ENCODE assay signal across 13 cellular contexts in the genomic region with DNA sequence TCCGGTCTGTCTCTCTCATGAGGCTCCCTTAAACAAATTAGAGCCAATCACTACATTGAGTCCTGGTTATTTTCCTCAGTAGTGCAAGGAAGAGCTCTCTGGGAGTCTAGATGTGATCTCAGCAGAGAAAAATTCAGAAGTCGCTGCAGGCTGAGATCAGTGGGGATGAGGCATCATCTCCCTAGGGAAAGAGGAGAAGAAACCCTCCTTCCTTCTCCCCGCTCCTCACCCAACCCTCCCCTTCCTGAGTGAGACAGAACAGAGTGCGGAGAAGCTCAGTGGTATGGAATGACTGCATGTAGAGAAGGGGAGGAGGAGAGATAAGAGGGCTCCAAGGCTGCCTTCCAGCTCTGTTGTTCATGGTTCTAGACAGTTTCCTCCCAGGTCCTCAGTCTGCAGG.
DNase-seq lines count a peak whose midpoint lies in the region; ATAC-seq, FAIRE-seq and TF ChIP-seq lines count a peak whose summit lies in the region.
"Had no signal": no experiment of that assay in that cellular context is flagged by ENCODE, and none has a peak within 500 bp of the region (broad histone marks: within the 10 kb centered on the region; RNA-seq: fewer than 3 reads in every experiment).

No MANE protein-coding gene starts in this region.

- no peak overlapping the region for H2AFZ ChIP-seq in hepatocyte

- H3K36me3 ChIP-seq in HEK293 (ENCODE audit: control insufficient read depth in 2 of 2, insufficient read depth in 1 of 2, low read length in 2 of 2) = no peaks in the 10 kb centered on the region
- H3K36me3 ChIP-seq in hepatocyte (replicated peaks; ENCODE audit: insufficient read depth, low read depth) = no peaks in the 10 kb centered on the region
- H3K36me3 ChIP-seq: thoracic aorta had no signal

- no peak for TF ChIP-seq CTCF in A549 (IDR thresholded peaks at IDR 0.05)
- TF ChIP-seq CTCF in HEK293 (tag by site-specific recombination; IDR thresholded peaks at IDR 0.05) = no peak
- TF ChIP-seq CTCF in hepatocyte (IDR thresholded peaks at IDR 0.05; ENCODE audit: poor library complexity) = no peak

- peak; percentile 83 for FAIRE-seq in A549 (lab: Jason Lieb, UNC)
- FAIRE-seq: colon had no signal

- POLR2A ChIA-PET in A549 (lab: Yijun Ruan, JAX) (interaction anchor here (1.1 kb wide), 1 partner anchor 642 kb away, joined by 3 read pairs; no protein-coding TSS in a partner anchor), HEK293 (lab: Yijun Ruan, JAX) (interaction anchor here (0.7 to 1.3 kb wide), 5 partner anchors 11 to 28 kb away, joined by 3 to 6 read pairs (median 4); no protein-coding TSS in a partner anchor)

- WGBS in A549 (ENCODE audit: missing lambda C conversion rate) = 5% methylated on average over 4 of the region's 4 CpGs
- 54% methylated on average over 4 of the region's 4 CpGs for WGBS in hepatocyte (ENCODE audit: low lambda C conversion rate, missing lambda C conversion rate)

- TF ChIP-seq EP300 in A549 (IDR thresholded peaks at IDR 0.05) = peak in 1 of 2 experiments; percentile 18; a peak in 1 of 5 replicates

- no peaks in the 10 kb centered on the region for H3K9me3 ChIP-seq in A549
- H3K9me3 ChIP-seq in HEK293 (ENCODE audit: control insufficient read depth, insufficient read depth, low read depth, low read length) = no peaks in the 10 kb centered on the region
- no peaks in the 10 kb centered on the region for H3K9me3 ChIP-seq in hepatocyte (ENCODE audit: low read depth)
- H3K9me3 ChIP-seq: thoracic aorta had no signal

- no peak for TF ChIP-seq POLR2A in A549 (IDR thresholded peaks at IDR 0.05; ENCODE audit: low read length)

- no peaks in the 10 kb centered on the region for H3K9me2 ChIP-seq in hepatocyte (replicated peaks; ENCODE audit: insufficient read depth)

- H3K27ac ChIP-seq in A549 (peak overlapping the region; percentile 91 to 95), HEK293 (ENCODE audit: extremely low read depth, low read depth, low read length) (no peak overlapping the region), hepatocyte (peak overlapping the region; percentile 69)
- H3K27ac ChIP-seq: C4-2B, HL-60, thoracic aorta had no signal

- H3K4me2 ChIP-seq in A549 = peak overlapping the region; percentile 66
- no peak overlapping the region for H3K4me2 ChIP-seq in hepatocyte

- H3K4me3 ChIP-seq in A549 (no peak overlapping the region), HEK293 (ENCODE audit: low read depth, low read length) (no peak overlapping the region), hepatocyte (no peak overlapping the region)
- H3K4me3 ChIP-seq: thoracic aorta had no signal

- H3K4me1 ChIP-seq in A549 (peaks cover 92% of the 10 kb centered on the region), HEK293 (ENCODE audit: control insufficient read depth, insufficient read depth, low read length) (no peaks in the 10 kb centered on the region), hepatocyte (ENCODE audit: insufficient read depth) (peaks cover 4% of the 10 kb centered on the region)

- no peaks in the 10 kb centered on the region for H3K27me3 ChIP-seq in hepatocyte

- no peak for TF ChIP-seq RAD21 in A549 (conservative IDR thresholded peaks at IDR 0.05 in 1 of 2, IDR thresholded peaks at IDR 0.05 in 1 of 2)

- ATAC-seq in A549 (peak; percentile 40 to 62), HG02798 (IDR thresholded peaks at IDR 0.05; ENCODE audit: poor library complexity, unreplicated experiment) (no peak)

- CTCF ChIA-PET in A549 (lab: Yijun Ruan, JAX) = interaction anchor here (1.8 kb wide), 1 partner anchor 642 kb away, joined by 5 read pairs; no protein-coding TSS in a partner anchor
- CTCF ChIA-PET in HEK293 (lab: Yijun Ruan, JAX) = interaction anchor here (0.7 to 0.9 kb wide), 3 partner anchors 52 to 82 kb away, joined by 3 read pairs; no protein-coding TSS in a partner anchor

- peak; percentile 38 to 83 for DNase-seq in A549 (ENCODE audit: low read depth in 1 of 2, low spot score in 1 of 2)
- peak; percentile 91 for DNase-seq in amniotic stem cell (lab: John Stamatoyannopoulos, UW)
- DNase-seq in hepatocyte (ENCODE audit: low spot score) = peak; percentile 75
- no peak for DNase-seq in anterior cingulate cortex (lab: John Stamatoyannopoulos, UW)
- no peak for DNase-seq in mesenteric fat pad (ENCODE audit: low spot score)
- DNase-seq in pons (ENCODE audit: low spot score) = no peak
- DNase-seq: NCI-H1436 treated with DMSO at 0.1 percent for 48 hours had no signal

- H4K20me1 ChIP-seq in hepatocyte (ENCODE audit: insufficient read depth, poor library complexity, severe bottlenecking) = no peaks in the 10 kb centered on the region

- no peaks in the 10 kb centered on the region for H3K79me2 ChIP-seq in hepatocyte

TF ChIP-seq in A549, 52 proteins besides CTCF, POLR2A, EP300 and RAD21 (continues in another document):
- TF ChIP-seq NPAS2 (CRISPR knock-in tag; IDR thresholded peaks at IDR 0.05; ENCODE audit: borderline replicate concordance) (no peak), KDM5A (IDR thresholded peaks at IDR 0.05) (no peak), CHD2 (IDR thresholded peaks at IDR 0.05; ENCODE audit: low read length, partially characterized antibody) (no peak), NR3C1 (IDR thresholded peaks at IDR 0.05) (no peak), JUN (IDR thresholded peaks at IDR 0.05) (no peak), EHF (CRISPR knock-in tag; IDR thresholded peaks at IDR 0.05) (no peak), SREBF2 (IDR thresholded peaks at IDR 0.05) (no peak), EHMT2 (IDR thresholded peaks at IDR 0.05; ENCODE audit: low read depth) (no peak), NFE2L2 (conservative IDR thresholded peaks at IDR 0.05; ENCODE audit: low read length) (no peak), FOSL2 (IDR thresholded peaks at IDR 0.05) (no peak), FOSL2 (CRISPR knock-in tag; IDR thresholded peaks at IDR 0.05) (peak; percentile 68), HEYL (CRISPR knock-in tag; IDR thresholded peaks at IDR 0.05) (no peak), ZFP36 (IDR thresholded peaks at IDR 0.05; ENCODE audit: borderline replicate concordance, partially characterized antibody) (no peak), FOSB (CRISPR knock-in tag; IDR thresholded peaks at IDR 0.05) (no peak), KDM1A (IDR thresholded peaks at IDR 0.05; ENCODE audit: low read depth) (no peak)
- TF ChIP-seq, protein P1, sequence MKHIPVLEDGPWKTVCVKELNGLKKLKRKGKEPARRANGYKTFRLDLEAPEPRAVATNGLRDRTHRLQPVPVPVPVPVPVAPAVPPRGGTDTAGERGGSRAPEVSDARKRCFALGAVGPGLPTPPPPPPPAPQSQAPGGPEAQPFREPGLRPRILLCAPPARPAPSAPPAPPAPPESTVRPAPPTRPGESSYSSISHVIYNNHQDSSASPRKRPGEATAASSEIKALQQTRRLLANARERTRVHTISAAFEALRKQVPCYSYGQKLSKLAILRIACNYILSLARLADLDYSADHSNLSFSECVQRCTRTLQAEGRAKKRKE (CRISPR knock-in tag; IDR thresholded peaks at IDR 0.05; ENCODE audit: low read depth) = no peak
- TF ChIP-seq, protein P2, sequence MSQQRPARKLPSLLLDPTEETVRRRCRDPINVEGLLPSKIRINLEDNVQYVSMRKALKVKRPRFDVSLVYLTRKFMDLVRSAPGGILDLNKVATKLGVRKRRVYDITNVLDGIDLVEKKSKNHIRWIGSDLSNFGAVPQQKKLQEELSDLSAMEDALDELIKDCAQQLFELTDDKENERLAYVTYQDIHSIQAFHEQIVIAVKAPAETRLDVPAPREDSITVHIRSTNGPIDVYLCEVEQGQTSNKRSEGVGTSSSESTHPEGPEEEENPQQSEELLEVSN (IDR thresholded peaks at IDR 0.05; ENCODE audit: borderline replicate concordance, low read depth) = no peak

TF ChIP-seq in HEK293, 187 proteins besides CTCF, POLR2A, EP300 and RAD21 (continues in another document):
- no peak for TF ChIP-seq ZNF623 (tag by site-specific recombination; IDR thresholded peaks at IDR 0.05)
- 0 out of 2 replicates have a peak, but pooled peaks have one; percentile 22 for TF ChIP-seq GLIS1 (tag by site-specific recombination; IDR thresholded peaks at IDR 0.05)
- TF ChIP-seq, protein P3, sequence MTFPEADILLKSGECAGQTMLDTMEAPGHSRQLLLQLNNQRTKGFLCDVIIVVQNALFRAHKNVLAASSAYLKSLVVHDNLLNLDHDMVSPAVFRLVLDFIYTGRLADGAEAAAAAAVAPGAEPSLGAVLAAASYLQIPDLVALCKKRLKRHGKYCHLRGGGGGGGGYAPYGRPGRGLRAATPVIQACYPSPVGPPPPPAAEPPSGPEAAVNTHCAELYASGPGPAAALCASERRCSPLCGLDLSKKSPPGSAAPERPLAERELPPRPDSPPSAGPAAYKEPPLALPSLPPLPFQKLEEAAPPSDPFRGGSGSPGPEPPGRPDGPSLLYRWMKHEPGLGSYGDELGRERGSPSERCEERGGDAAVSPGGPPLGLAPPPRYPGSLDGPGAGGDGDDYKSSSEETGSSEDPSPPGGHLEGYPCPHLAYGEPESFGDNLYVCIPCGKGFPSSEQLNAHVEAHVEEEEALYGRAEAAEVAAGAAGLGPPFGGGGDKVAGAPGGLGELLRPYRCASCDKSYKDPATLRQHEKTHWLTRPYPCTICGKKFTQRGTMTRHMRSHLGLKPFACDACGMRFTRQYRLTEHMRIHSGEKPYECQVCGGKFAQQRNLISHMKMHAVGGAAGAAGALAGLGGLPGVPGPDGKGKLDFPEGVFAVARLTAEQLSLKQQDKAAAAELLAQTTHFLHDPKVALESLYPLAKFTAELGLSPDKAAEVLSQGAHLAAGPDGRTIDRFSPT (tag by site-specific recombination; IDR thresholded peaks at IDR 0.05) = 0 out of 2 replicates have a peak, but pooled peaks have one; percentile 20
- no peak for TF ChIP-seq ZNF2 (tag by site-specific recombination; IDR thresholded peaks at IDR 0.05)
- TF ChIP-seq TRIM28 (IDR thresholded peaks at IDR 0.05; ENCODE audit: borderline replicate concordance, low read length) = no peak
- TF ChIP-seq YY2 (tag by site-specific recombination; IDR thresholded peaks at IDR 0.05) = no peak
- TF ChIP-seq ZNF776 (tag by site-specific recombination; IDR thresholded peaks at IDR 0.05; ENCODE audit: borderline replicate concordance) = no peak
- TF ChIP-seq PRDM1 (tag by site-specific recombination; IDR thresholded peaks at IDR 0.05) = no peak
- TF ChIP-seq, protein P4, sequence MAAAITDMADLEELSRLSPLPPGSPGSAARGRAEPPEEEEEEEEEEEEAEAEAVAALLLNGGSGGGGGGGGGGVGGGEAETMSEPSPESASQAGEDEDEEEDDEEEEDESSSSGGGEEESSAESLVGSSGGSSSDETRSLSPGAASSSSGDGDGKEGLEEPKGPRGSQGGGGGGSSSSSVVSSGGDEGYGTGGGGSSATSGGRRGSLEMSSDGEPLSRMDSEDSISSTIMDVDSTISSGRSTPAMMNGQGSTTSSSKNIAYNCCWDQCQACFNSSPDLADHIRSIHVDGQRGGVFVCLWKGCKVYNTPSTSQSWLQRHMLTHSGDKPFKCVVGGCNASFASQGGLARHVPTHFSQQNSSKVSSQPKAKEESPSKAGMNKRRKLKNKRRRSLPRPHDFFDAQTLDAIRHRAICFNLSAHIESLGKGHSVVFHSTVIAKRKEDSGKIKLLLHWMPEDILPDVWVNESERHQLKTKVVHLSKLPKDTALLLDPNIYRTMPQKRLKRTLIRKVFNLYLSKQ (tag by site-specific recombination; IDR thresholded peaks at IDR 0.05; ENCODE audit: borderline replicate concordance) = no peak
- TF ChIP-seq GFI1B (tag by site-specific recombination; IDR thresholded peaks at IDR 0.05) = no peak
- TF ChIP-seq ZNF600 (tag by site-specific recombination; IDR thresholded peaks at IDR 0.05) = 0 out of 2 replicates have a peak, but pooled peaks have one; percentile 33

Comparison
In these comparisons a context has a peak if more than half of its experiments do, and no peak if none do; other contexts are left out.
1. DNase-seq: peak in A549 (2 of 2), amniotic stem cell (single experiment) and hepatocyte (single experiment); none in anterior cingulate cortex (0 of 58), mesenteric fat pad (single experiment) and pons (single experiment).